8 cellular contexts compared by ENCODE assay signal in the genomic region with DNA sequence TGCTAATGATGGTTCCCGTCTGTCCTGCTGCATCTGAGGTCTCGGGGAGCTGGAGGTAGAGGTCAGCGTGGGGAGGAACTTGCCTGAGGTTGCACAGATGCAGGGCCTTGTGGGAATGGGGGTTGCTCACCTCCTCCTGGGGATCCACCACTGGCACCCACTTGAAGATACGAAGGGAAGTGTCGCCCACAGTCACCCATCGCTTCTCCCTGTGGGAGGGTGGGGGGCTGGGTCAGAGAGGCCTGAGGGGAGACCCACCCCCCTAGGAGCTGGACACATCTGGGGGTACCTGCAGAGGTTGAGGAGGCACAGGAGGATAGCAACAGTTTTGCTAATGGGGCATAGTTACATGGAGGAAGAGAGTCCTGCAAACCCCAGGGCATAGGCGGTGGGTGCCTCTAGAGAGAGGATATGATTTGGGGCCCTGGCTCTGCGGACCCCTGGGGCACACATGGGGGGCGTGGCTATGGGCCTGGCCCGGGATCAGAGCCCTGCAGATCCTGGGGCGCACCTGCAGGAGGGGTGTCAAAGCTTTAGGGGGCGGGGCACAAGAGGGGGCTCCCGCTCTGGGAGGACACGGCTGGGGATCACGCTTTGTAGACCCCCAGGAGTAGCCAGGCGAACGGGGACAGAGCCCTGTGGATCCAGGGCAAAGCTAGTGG. TPM values are rescaled to one million over a fixed set of nuclear protein-coding genes. Genes with fewer than 3 reads are reported as not detected.
DNase-seq lines count a peak whose midpoint lies in the region; ATAC-seq lines count a peak whose summit lies in the region.

No MANE protein-coding gene starts in this region.

- ATAC-seq in HG03432 (IDR thresholded peaks at IDR 0.05; ENCODE audit: unreplicated experiment): peak; percentile 18
- ATAC-seq in activated naive CD8-positive, alpha-beta T cell treated with anti-CD3 and anti-CD28 coated beads, Interleukin-2, amount 10 ng/mL, durations not matched to agents 7 days and 5 days (ENCODE audit: low read depth): peak; percentile 21

- peaks cover 31% of the 10 kb centered on the region for H3K4me1 Mint-ChIP-seq in activated naive CD8-positive, alpha-beta T cell treated with anti-CD3 and anti-CD28 coated beads, Interleukin-2, amount 10 ng/mL, durations not matched to agents 7 days and 5 days
- H3K4me1 Mint-ChIP-seq in immature natural killer cell: peaks cover 43 to 46% of the 10 kb centered on the region in 2 donors

- POLR2A ChIA-PET in activated naive CD8-positive, alpha-beta T cell treated with anti-CD3 and anti-CD28 coated beads, Interleukin-2, amount 10 ng/mL, durations not matched to agents 7 days and 5 days (lab: Charles Lee): interaction anchor here (0.7 to 6.0 kb wide), 7 partner anchors 9 to 118 kb away, joined by 3 to 44 read pairs (median 3); no protein-coding TSS in a partner anchor

- peaks cover 13% of the 10 kb centered on the region for H3K36me3 Mint-ChIP-seq in activated naive CD8-positive, alpha-beta T cell treated with anti-CD3 and anti-CD28 coated beads, Interleukin-2, amount 10 ng/mL, durations not matched to agents 7 days and 5 days
- H3K36me3 Mint-ChIP-seq in immature natural killer cell: peaks cover 4 to 11% (median 9%) of the 10 kb centered on the region in 3 donors

- H3K9me3 Mint-ChIP-seq in activated naive CD8-positive, alpha-beta T cell treated with anti-CD3 and anti-CD28 coated beads, Interleukin-2, amount 10 ng/mL, durations not matched to agents 7 days and 5 days: no peaks in the 10 kb centered on the region
- H3K9me3 Mint-ChIP-seq in immature natural killer cell: no peaks in the 10 kb centered on the region

- DNase-seq in NCI-H1417 (lab: John Stamatoyannopoulos, UW): peak in 2 of 3 experiments; percentile 33 to 43
- DNase-seq in NCI-H1417 treated with DMSO at 0.1 percent for 48 hours (lab: John Stamatoyannopoulos, UW): no peak
- DNase-seq in activated naive CD8-positive, alpha-beta T cell treated with anti-CD3 and anti-CD28 coated beads, Interleukin-2, amount 10 ng/mL, durations not matched to agents 7 days and 5 days: peak; percentile 52
- peak in 1 of 3 donors; percentile 13 for DNase-seq in immature natural killer cell
- peak in 2 of 49 donors; percentile 29 to 77 for DNase-seq in substantia nigra (lab: John Stamatoyannopoulos, UW)
- no peak for DNase-seq in NCI-H1694 treated with DMSO at 0.1 percent for 48 hours (lab: John Stamatoyannopoulos, UW)
- DNase-seq in GOT3 (lab: John Stamatoyannopoulos, UW): no peak

- no peaks in the 10 kb centered on the region for H3K27me3 Mint-ChIP-seq in activated naive CD8-positive, alpha-beta T cell treated with anti-CD3 and anti-CD28 coated beads, Interleukin-2, amount 10 ng/mL, durations not matched to agents 7 days and 5 days
- H3K27me3 Mint-ChIP-seq in immature natural killer cell (ENCODE audit: low read depth in 3 of 3): peaks cover 0 to 8% (median 7%) of the 10 kb centered on the region in 3 donors

- peak overlapping the region; percentile 89 for H3K27ac Mint-ChIP-seq in activated naive CD8-positive, alpha-beta T cell treated with anti-CD3 and anti-CD28 coated beads, Interleukin-2, amount 10 ng/mL, durations not matched to agents 7 days and 5 days
- H3K27ac Mint-ChIP-seq in immature natural killer cell: peak overlapping the region; percentile 80 to 90 (median 88)

- H3K4me3 Mint-ChIP-seq in activated naive CD8-positive, alpha-beta T cell treated with anti-CD3 and anti-CD28 coated beads, Interleukin-2, amount 10 ng/mL, durations not matched to agents 7 days and 5 days: peak overlapping the region; percentile 94
- H3K4me3 Mint-ChIP-seq in immature natural killer cell: peak overlapping the region; percentile 85 to 93 (median 87)

- peak overlapping the region; percentile 87 for H3K27ac ChIP-seq in substantia nigra (ENCODE audit: low read depth, low read length, poor library complexity, severe bottlenecking)

RNA-seq across cellular contexts. Expression of a gene that starts 0.7 kb away (rescaled TPM):
- 10 to 100 TPM; 31.1 to 31.8 TPM for total RNA-seq in activated naive CD8-positive, alpha-beta T cell treated with anti-CD3 and anti-CD28 coated beads, Interleukin-2, amount 10 ng/mL, durations not matched to agents 7 days and 5 days
- 10 to 100 TPM; 44.5 to 80.0 (median 60.7) TPM for polyA plus RNA-seq in immature natural killer cell

RNA-seq across cellular contexts. Expression of a gene that starts 3.2 kb away (rescaled TPM):
- total RNA-seq in activated naive CD8-positive, alpha-beta T cell treated with anti-CD3 and anti-CD28 coated beads, Interleukin-2, amount 10 ng/mL, durations not matched to agents 7 days and 5 days: under 1 TPM; 0.19 to 0.37 TPM
- polyA plus RNA-seq in immature natural killer cell: not detected

RNA-seq across cellular contexts. Expression of a gene that starts 30.2 kb away (rescaled TPM):
- total RNA-seq in activated naive CD8-positive, alpha-beta T cell treated with anti-CD3 and anti-CD28 coated beads, Interleukin-2, amount 10 ng/mL, durations not matched to agents 7 days and 5 days: 10 to 100 TPM; 20.1 to 24.4 TPM
- polyA plus RNA-seq in immature natural killer cell: 1 to 10 TPM in 1 of 3 donors, under 1 TPM in 2; 0.18 to 1.1 (median 0.22) TPM

RNA-seq across cellular contexts. Expression of a gene that starts 55.7 kb away (rescaled TPM):
- 10 to 100 TPM; 24.6 to 25.8 TPM for total RNA-seq in activated naive CD8-positive, alpha-beta T cell treated with anti-CD3 and anti-CD28 coated beads, Interleukin-2, amount 10 ng/mL, durations not matched to agents 7 days and 5 days
- 10 to 100 TPM; 31.4 to 50.0 (median 40.3) TPM for polyA plus RNA-seq in immature natural killer cell

Comparison
In these comparisons a context has a peak if more than half of its experiments do, and no peak if none do; other contexts are left out.
1. DNase-seq: peak in NCI-H1417 (2 of 3) and activated naive CD8-positive, alpha-beta T cell treated with anti-CD3 and anti-CD28 coated beads, Interleukin-2, amount 10 ng/mL, durations not matched to agents 7 days and 5 days (single experiment); none in NCI-H1417 treated with DMSO at 0.1 percent for 48 hours (single experiment), NCI-H1694 treated with DMSO at 0.1 percent for 48 hours (single experiment) and GOT3 (single experiment).